Comparison of ENCODE assay signal across 8 cellular contexts in the genomic region with DNA sequence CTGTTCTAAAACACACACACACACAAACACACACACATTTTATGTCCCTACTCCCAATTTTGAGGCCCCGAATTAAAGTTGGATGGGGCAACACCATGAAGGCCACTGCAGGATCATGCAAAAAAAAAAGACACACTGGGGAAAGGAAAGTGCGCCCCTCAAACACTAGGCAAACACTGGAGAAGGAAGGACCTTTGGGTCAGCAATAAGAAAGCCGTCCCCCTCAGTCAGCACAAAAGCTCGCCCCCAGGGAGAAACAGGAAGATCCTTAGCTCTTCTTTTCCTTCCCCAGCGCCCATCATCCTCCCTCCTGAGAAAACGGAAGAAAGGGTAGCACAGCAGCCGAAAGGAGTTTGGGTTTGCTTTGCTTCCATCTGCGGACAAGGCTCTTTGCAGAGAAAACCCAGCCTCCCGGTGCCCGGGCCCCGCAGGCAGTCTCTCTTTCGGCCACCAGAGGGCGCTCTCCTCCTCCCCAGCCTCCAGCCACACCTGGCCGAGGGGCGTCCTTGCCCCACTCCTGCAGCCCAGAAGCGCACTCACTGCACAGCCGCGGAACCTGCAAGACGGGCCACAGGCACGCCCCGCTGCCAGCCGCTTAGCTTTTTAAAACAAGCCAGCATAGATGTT.
A peak's percentile ranks its signal among the peaks of the same experiment; 100 is the strongest.
DNase-seq lines count a peak whose midpoint lies in the region; ATAC-seq and TF ChIP-seq lines count a peak whose summit lies in the region.

No MANE protein-coding gene starts in this region.

- H3K4me1 ChIP-seq in BE2C, result no peaks in the 10 kb centered on the region

- no peak overlapping the region for H3K4me3 ChIP-seq in BE2C (ENCODE audit: low read depth, low read length)

- H3K9me3 ChIP-seq in BE2C, result no peaks in the 10 kb centered on the region

- ATAC-seq in GM19043 (IDR thresholded peaks at IDR 0.05; ENCODE audit: low read depth, unreplicated experiment) (peak; percentile 81), HG03342 (IDR thresholded peaks at IDR 0.05; ENCODE audit: unreplicated experiment) (peak; percentile 94)

- H3K27me3 ChIP-seq in BE2C, result no peaks in the 10 kb centered on the region

- DNase-seq in BE2C, result peak; percentile 56
- peak; percentile 82 for DNase-seq in NCI-H82 (lab: John Stamatoyannopoulos, UW)
- peak; percentile 67 for DNase-seq in activated CD8-positive, alpha-beta memory T cell treated with anti-CD3 and anti-CD28 coated beads, Interleukin-2, amount 50 U/mL, for 4 hours
- DNase-seq in epidermal melanocyte (ENCODE audit: insufficient read length, low spot score), result peak; percentile 52
- DNase-seq in midbrain (lab: John Stamatoyannopoulos, UW), result peak; percentile 65
- DNase-seq in stimulated activated CD8-positive, alpha-beta memory T cell treated with anti-CD3 and anti-CD28 coated beads, Interleukin-2, amount 100 ng/mL, for 1 hour (ENCODE audit: low read depth in 2 of 2), result peak; percentile 30 to 47

- TF ChIP-seq CTCF in BE2C (IDR thresholded peaks at IDR 0.05; ENCODE audit: low read depth, low read length), result peak; percentile 74

- H3K36me3 ChIP-seq in BE2C, result no peaks in the 10 kb centered on the region
